In the genomic region with DNA sequence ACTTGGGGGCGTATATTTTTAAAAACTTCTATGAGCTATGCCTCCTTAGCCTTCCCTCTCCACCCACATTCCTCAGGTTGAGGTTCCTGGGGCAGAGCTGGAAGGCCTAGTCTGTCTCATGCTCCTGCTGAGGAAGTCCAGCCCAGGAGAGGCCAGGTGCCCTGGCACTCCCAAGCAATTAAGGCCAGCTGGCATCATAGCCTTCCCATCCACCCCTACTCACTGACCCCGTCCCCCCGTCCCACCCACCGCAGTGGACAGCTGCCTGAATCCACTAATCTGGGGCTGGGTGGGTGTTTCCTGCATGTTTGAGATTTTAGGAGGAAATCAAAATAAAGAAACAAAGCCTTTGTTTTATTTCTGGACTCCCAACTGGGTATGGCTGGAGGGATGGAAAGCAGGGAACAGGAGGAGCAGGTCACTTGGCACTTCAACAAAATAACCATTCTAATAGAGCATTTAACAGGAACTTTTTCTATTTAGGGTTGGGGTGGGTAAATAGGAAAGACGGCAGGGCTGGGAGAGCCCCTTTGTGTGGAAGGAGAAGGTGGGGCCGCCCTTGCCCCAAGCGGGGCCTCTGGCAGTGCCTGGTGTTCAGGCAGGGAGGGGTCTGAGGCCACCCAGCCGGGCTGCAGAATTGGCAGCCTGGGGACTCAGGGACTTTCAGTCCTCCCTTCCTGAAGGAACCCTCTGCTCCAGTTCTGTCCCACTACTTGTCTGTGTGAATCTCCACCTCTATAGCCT, we compare ENCODE assay signal across 28 cellular contexts. TPM values are rescaled to one million over a fixed set of nuclear protein-coding genes. Genes with fewer than 3 reads are reported as not detected.
A peak's percentile ranks its signal among the peaks of the same experiment; 100 is the strongest.
DNase-seq lines count a peak whose midpoint lies in the region; ATAC-seq and TF ChIP-seq lines count a peak whose summit lies in the region.
"Had no signal": no experiment of that assay in that cellular context is flagged by ENCODE, and none has a peak within 500 bp of the region (broad histone marks: within the 10 kb centered on the region; RNA-seq: fewer than 3 reads in every experiment).

No MANE protein-coding gene starts in this region.

- H3K27ac Mint-ChIP-seq in activated T-cell treated with anti-CD3 and anti-CD28 coated beads, Interleukin-2, amount 50 U/mL, for 24 hours, result no peak overlapping the region
- H3K27ac Mint-ChIP-seq: activated naive CD4-positive, alpha-beta T cell treated with anti-CD3 and anti-CD28 coated beads for 36 hours; activated T-cell treated with anti-CD3 and anti-CD28 coated beads, Interleukin-2, amount 50 U/mL, for 72 hours; natural killer cell treated with Interleukin-12 subunit alpha and Interleukin-12 subunit beta and Interleukin-15 and Interleukin-18, amount 100 ng/mL, for 72 hours; T-cell had no signal

- TF ChIP-seq EP300 in sigmoid colon (IDR thresholded peaks at IDR 0.05), result no peak

- H3K36me3 Mint-ChIP-seq in activated T-cell treated with anti-CD3 and anti-CD28 coated beads, Interleukin-2, amount 50 U/mL, for 24 hours (ENCODE audit: low read depth), result no peaks in the 10 kb centered on the region
- H3K36me3 Mint-ChIP-seq: natural killer cell treated with Interleukin-12 subunit alpha and Interleukin-12 subunit beta and Interleukin-15 and Interleukin-18, amount 100 ng/mL, for 72 hours; T-cell had no signal

- no peaks in the 10 kb centered on the region for H3K4me1 Mint-ChIP-seq in activated T-cell treated with anti-CD3 and anti-CD28 coated beads, Interleukin-2, amount 50 U/mL, for 24 hours (ENCODE audit: low read depth)
- H3K4me1 Mint-ChIP-seq: T-cell had no signal

- no peaks in the 10 kb centered on the region for H3K9me3 Mint-ChIP-seq in activated T-cell treated with anti-CD3 and anti-CD28 coated beads, Interleukin-2, amount 50 U/mL, for 24 hours
- H3K9me3 Mint-ChIP-seq: activated naive CD4-positive, alpha-beta T cell treated with anti-CD3 and anti-CD28 coated beads for 36 hours; activated T-cell treated with anti-CD3 and anti-CD28 coated beads, Interleukin-2, amount 50 U/mL, for 72 hours; natural killer cell treated with Interleukin-12 subunit alpha and Interleukin-12 subunit beta and Interleukin-15 and Interleukin-18, amount 100 ng/mL, for 72 hours; T-cell had no signal

- H3K4me3 ChIP-seq in sigmoid colon, result no peak overlapping the region
- H3K4me3 ChIP-seq: BLaER1, GM23248, skin epidermis had no signal

- no peaks in the 10 kb centered on the region for H3K27me3 Mint-ChIP-seq in activated T-cell treated with anti-CD3 and anti-CD28 coated beads, Interleukin-2, amount 50 U/mL, for 24 hours

- no peak for TF ChIP-seq POLR2A in sigmoid colon (IDR thresholded peaks at IDR 0.05)

- 65 to 75% methylated on average over 8 of the region's 8 CpGs for WGBS in sigmoid colon, 2 donors

- no peak for TF ChIP-seq CTCF in sigmoid colon (IDR thresholded peaks at IDR 0.05)

- intact Hi-C loops in left cardiac atrium (cut with DNase I) (no loop called here), Right ventricle myocardium inferior (cut with DNase I) (no loop called here), sigmoid colon (cut with DNase I) (no loop called here)

- peaks cover 0 to 38% (median 24%) of the 10 kb centered on the region in 4 donors for H3K4me1 ChIP-seq in sigmoid colon
- H3K4me1 ChIP-seq: foreskin keratinocyte had no signal

- DNase-seq in left cardiac atrium (peak; percentile 61), Right ventricle myocardium inferior (ENCODE audit: missing footprints) (no peak), hippocampal formation (lab: John Stamatoyannopoulos, UW) (peak; percentile 24 to 37), sigmoid colon (peak; percentile 57), ACHN (no peak)
- DNase-seq in activated T-cell treated with anti-CD3 and anti-CD28 coated beads, Interleukin-2, amount 50 U/mL, for 24 hours, result no peak
- DNase-seq: activated CD4-positive, alpha-beta T cell treated with anti-CD3 and anti-CD28 coated beads for 1 hour; activated naive CD4-positive, alpha-beta T cell treated with anti-CD3 and anti-CD28 coated beads for 36 hours; activated T-cell treated with anti-CD3 and anti-CD28 coated beads, Interleukin-2, amount 50 U/mL, for 72 hours; amniotic stem cell; Calu3; effector CD8-positive, alpha-beta T cell; erythroblast; foreskin keratinocyte; GM23248; NCI-H1092 treated with DMSO at 0.1 percent for 48 hours; NCI-H2029; NCI-H345; SIG-M5; stimulated activated naive CD4-positive, alpha-beta T cell; T-cell; trophoblast cell had no signal

- H3K9me3 ChIP-seq in sigmoid colon, result no peaks in the 10 kb centered on the region
- H3K9me3 ChIP-seq: BLaER1 had no signal

- peak overlapping the region in 1 of 4 donors; percentile 4 for H3K27ac ChIP-seq in sigmoid colon
- H3K27ac ChIP-seq: BLaER1, foreskin keratinocyte, GM23248, skin epidermis had no signal

- peak in 1 of 2 donors; percentile 34 for ATAC-seq in left cardiac atrium
- no peak for ATAC-seq in Right ventricle myocardium inferior
- no peak for ATAC-seq in GM19395 (IDR thresholded peaks at IDR 0.05; ENCODE audit: unreplicated experiment)
- no peak for ATAC-seq in HG03342 (IDR thresholded peaks at IDR 0.05; ENCODE audit: unreplicated experiment)
- ATAC-seq: activated T-cell treated with anti-CD3 and anti-CD28 coated beads, Interleukin-2, amount 50 U/mL, for 72 hours; foreskin keratinocyte; natural killer cell treated with Interleukin-12 subunit alpha and Interleukin-12 subunit beta and Interleukin-15 and Interleukin-18, amount 100 ng/mL, for 72 hours; T-cell had no signal

- no peaks in the 10 kb centered on the region for H3K27me3 ChIP-seq in sigmoid colon
- H3K27me3 ChIP-seq: BLaER1, foreskin keratinocyte had no signal

- in situ Hi-C loops in ACHN (cut with HindIII; ENCODE audit: low pct_ligation_motif_present, low pct_unique_long_range_greater_than_20kb, low sequenced_read_pairs), result no loop called here

- H3K4me3 Mint-ChIP-seq in activated T-cell treated with anti-CD3 and anti-CD28 coated beads, Interleukin-2, amount 50 U/mL, for 24 hours, result no peak overlapping the region
- H3K4me3 Mint-ChIP-seq: activated naive CD4-positive, alpha-beta T cell treated with anti-CD3 and anti-CD28 coated beads for 36 hours; activated T-cell treated with anti-CD3 and anti-CD28 coated beads, Interleukin-2, amount 50 U/mL, for 72 hours; natural killer cell treated with Interleukin-12 subunit alpha and Interleukin-12 subunit beta and Interleukin-15 and Interleukin-18, amount 100 ng/mL, for 72 hours; T-cell had no signal

- peaks cover 0 to 12% (median 0%) of the 10 kb centered on the region in 4 donors for H3K36me3 ChIP-seq in sigmoid colon
- H3K36me3 ChIP-seq: BLaER1 had no signal

RNA-seq across cellular contexts. Expression of a gene that starts 8.5 kb away (rescaled TPM):
- 100 to 1,000 TPM; 213 to 242 TPM for total RNA-seq in left cardiac atrium
- 396 TPM for total RNA-seq in Right ventricle myocardium inferior
- 10 to 100 TPM; 24.4 to 36.8 (median 30.0) TPM for total RNA-seq in sigmoid colon
- 10 to 100 TPM in 1 of 3 donors, 1 to 10 TPM in 2; 3.5 to 14.8 (median 7.2) TPM for polyA plus RNA-seq in sigmoid colon

RNA-seq across cellular contexts. Expression of a gene that starts 27.2 kb away (rescaled TPM):
- total RNA-seq in left cardiac atrium (not detected), Right ventricle myocardium inferior (not detected), sigmoid colon (not detected)
- under 1 TPM in 1 of 3 donors, not detected in 2; 0.23 TPM for polyA plus RNA-seq in sigmoid colon
- total RNA-seq: Calu3; foreskin keratinocyte; GM23248; kidney epithelial cell; natural killer cell treated with Interleukin-12 subunit alpha and Interleukin-12 subunit beta and Interleukin-15 and Interleukin-18, amount 100 ng/mL, for 72 hours had no signal
- polyA plus RNA-seq: foreskin keratinocyte had no signal

Comparison
In these comparisons a context has a peak if more than half of its experiments do, and no peak if none do; other contexts are left out.
1. DNase-seq: peak in left cardiac atrium (single experiment), hippocampal formation (2 of 2) and sigmoid colon (single experiment); none in Right ventricle myocardium inferior (single experiment), ACHN (single experiment) and activated T-cell treated with anti-CD3 and anti-CD28 coated beads, Interleukin-2, amount 50 U/mL, for 24 hours (single experiment).
2. RNA of a gene that starts 8.5 kb away (total RNA-seq): 396 TPM in Right ventricle myocardium inferior (single experiment) and 213 to 242 TPM in left cardiac atrium; 24.4 to 36.8 TPM in sigmoid colon; every median in the first group is over 4 times any median in the second.